29 cellular contexts compared by ENCODE assay signal in the genomic region with DNA sequence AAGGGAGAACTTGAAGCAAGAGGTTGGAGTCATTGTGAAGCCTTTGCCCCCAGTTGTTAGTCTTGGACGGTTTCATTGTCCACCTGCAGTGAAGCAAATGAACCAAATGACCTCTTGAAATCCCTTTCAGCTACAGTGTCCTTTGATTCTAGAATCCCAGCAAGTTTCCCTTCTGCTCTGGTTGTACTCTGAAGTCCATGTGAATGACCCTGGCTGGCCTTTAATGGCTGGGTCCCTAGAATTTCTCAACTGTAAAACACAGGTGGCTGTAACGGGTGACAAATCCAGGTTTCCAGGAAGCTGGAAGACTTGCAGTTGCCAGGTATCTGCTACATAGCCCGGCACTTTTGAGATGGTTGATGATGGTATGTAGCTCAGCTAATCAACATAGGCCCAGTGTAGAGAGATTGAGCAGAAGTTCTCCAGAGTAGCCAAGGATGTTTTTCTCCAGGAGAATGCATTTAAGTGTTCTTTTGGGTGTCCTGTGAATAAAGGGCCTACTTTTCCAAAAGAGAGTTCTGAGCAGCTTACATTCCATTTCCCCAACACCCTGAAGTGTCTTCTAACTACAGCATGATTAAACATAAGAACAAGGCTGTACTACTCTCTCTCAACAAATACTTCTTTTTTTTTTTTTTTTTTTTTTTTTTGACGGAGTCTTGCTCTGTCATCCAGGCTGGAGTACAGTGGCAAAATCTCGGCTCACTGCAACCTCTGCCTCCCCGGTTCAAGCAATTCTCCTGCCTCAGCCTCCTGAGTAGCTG.
"Had no signal": no experiment of that assay in that cellular context is flagged by ENCODE, and none has a peak within 500 bp of the region (broad histone marks: within the 10 kb centered on the region; RNA-seq: fewer than 3 reads in every experiment).

No MANE protein-coding gene starts in this region.

- H3K27me3 Mint-ChIP-seq: dendritic cell treated with granulocyte-macrophage colony-stimulating factor and Interleukin-4, amounts not matched to agents 40 ng/mL and 50 ng/mL, for 4 days had no signal

- H3K9ac ChIP-seq: parathyroid adenoma had no signal

- H3K9me3 Mint-ChIP-seq: central memory CD8-positive, alpha-beta T cell; dendritic cell treated with granulocyte-macrophage colony-stimulating factor and Interleukin-4, amounts not matched to agents 40 ng/mL and 50 ng/mL, for 4 days; endodermal cell; naive thymus-derived CD8-positive, alpha-beta T cell had no signal

- FAIRE-seq: islet of Langerhans had no signal

- H3K27me3 ChIP-seq: colonic mucosa, stomach, thyroid gland had no signal

- H3K4me1 ChIP-seq: colonic mucosa, gastrocnemius medialis, parathyroid adenoma had no signal

- ATAC-seq: esophagus mucosa; gastrocnemius medialis; left cardiac atrium; left ventricle myocardium superior; naive thymus-derived CD8-positive, alpha-beta T cell; sciatic nerve had no signal

- H3K9me3 ChIP-seq: colonic mucosa, gastrocnemius medialis, stomach, thyroid gland had no signal

- H3K79me2 ChIP-seq: parathyroid adenoma had no signal

- H3K36me3 Mint-ChIP-seq: naive thymus-derived CD8-positive, alpha-beta T cell had no signal

- H3K36me3 ChIP-seq: colonic mucosa, gastrocnemius medialis, stomach, thyroid gland had no signal

- DNase-seq: colonic mucosa; effector CD8-positive, alpha-beta T cell; endodermal cell; foreskin fibroblast; gastrocnemius medialis; head of caudate nucleus; left cardiac atrium; left ventricle myocardium superior; mesendoderm; midbrain; naive thymus-derived CD8-positive, alpha-beta T cell; nephron progenitor cell; occipital lobe; stimulated activated CD4-positive, alpha-beta T cell treated with anti-CD3 and anti-CD28 coated beads, Interleukin-12 subunit alpha, Interleukin-12 subunit beta, amount 100 ng/mL, for 4 hours; stimulated activated CD4-positive, alpha-beta T cell treated with anti-CD3 and anti-CD28 coated beads, Interleukin-1b, Interleukin-23, amount 100 ng/mL, for 48 hours; stimulated activated CD4-positive, alpha-beta T cell treated with anti-CD3 and anti-CD28 coated beads, Interleukin-4, amount 100 ng/mL, for 1 hour; stimulated activated CD8-positive, alpha-beta memory T cell treated with anti-CD3 and anti-CD28 coated beads, Interleukin-4, amount 100 ng/mL, for 48 hours; stimulated activated naive CD4-positive, alpha-beta T cell treated with Interleukin-2 at 50 U/mL for 16 hours; stomach; thyroid gland; trophoblast cell had no signal

- H3K27ac Mint-ChIP-seq: dendritic cell treated with granulocyte-macrophage colony-stimulating factor and Interleukin-4, amounts not matched to agents 40 ng/mL and 50 ng/mL, for 4 days; endodermal cell; nephron progenitor cell had no signal

- H2AFZ ChIP-seq: parathyroid adenoma had no signal

- H3K4me3 Mint-ChIP-seq: central memory CD8-positive, alpha-beta T cell; dendritic cell treated with granulocyte-macrophage colony-stimulating factor and Interleukin-4, amounts not matched to agents 40 ng/mL and 50 ng/mL, for 4 days; endodermal cell; naive thymus-derived CD8-positive, alpha-beta T cell; nephron progenitor cell had no signal

- H3K27ac ChIP-seq: colonic mucosa, epithelial cell of prostate, gastrocnemius medialis, parathyroid adenoma, stomach, thyroid gland had no signal

- H3K4me1 Mint-ChIP-seq: endodermal cell had no signal

- H3K4me3 ChIP-seq: colonic mucosa, gastrocnemius medialis, smooth muscle cell, stomach, thyroid gland had no signal
